11 cellular contexts compared by ENCODE assay signal in the genomic region with DNA sequence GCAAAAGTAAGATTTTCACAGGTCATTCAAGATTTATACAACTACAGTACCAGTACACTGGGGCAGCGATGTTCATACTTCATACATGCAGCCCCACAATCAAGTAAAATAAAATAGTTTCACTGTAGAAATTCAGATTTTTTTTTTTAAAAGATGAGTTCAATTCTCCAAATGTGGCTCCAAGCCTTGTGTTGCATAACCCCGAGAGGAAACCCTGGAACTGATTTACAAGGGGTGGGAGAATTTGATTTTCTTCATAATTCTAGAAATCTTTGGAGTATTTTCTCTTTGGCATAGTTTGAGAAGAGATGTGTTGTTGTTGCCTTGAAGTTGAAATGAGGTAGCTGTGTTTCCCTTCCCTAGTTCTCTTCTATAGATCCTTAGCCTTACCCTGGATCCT. TPM values are rescaled to one million over a fixed set of nuclear protein-coding genes. Genes with fewer than 3 reads are reported as not detected.
DNase-seq lines count a peak whose midpoint lies in the region; ATAC-seq and TF ChIP-seq lines count a peak whose summit lies in the region.
"Had no signal": no experiment of that assay in that cellular context is flagged by ENCODE, and none has a peak within 500 bp of the region (broad histone marks: within the 10 kb centered on the region; RNA-seq: fewer than 3 reads in every experiment).

No MANE protein-coding gene starts in this region.

- H3K4ac ChIP-seq in IMR-90 (ENCODE audit: low read depth, low read length) (no peak overlapping the region), mesenchymal stem cell (ENCODE audit: low read depth in 1 of 2, low read length in 2 of 2) (no peak overlapping the region)

- intact Hi-C loops in IMR-90 (cut with micrococcal nuclease), result loop anchor here (1.0 to 10.0 kb wide), 4 partner anchors 87 to 179 kb away; a partner anchor contains a TSS

- H4K8ac ChIP-seq in IMR-90 (ENCODE audit: low read depth in 2 of 2, low read length in 2 of 2) (no peak overlapping the region; a peak in 2 of 4 replicates), mesenchymal stem cell (ENCODE audit: low read length) (no peak overlapping the region)

- no peaks in the 10 kb centered on the region for H3K9me3 Mint-ChIP-seq in activated naive CD8-positive, alpha-beta T cell treated with anti-CD3 and anti-CD28 coated beads for 36 hours
- H3K9me3 Mint-ChIP-seq: activated T-helper 1 cell treated with anti-CD3 and anti-CD28 coated beads, Interleukin-12 subunit alpha, Interleukin-12 subunit beta, Interleukin-2, Interleukin-4 antibody, amounts not matched to agents 30 ng/mL and 10 ng/mL and 1 ng/mL, durations not matched to agents 14 hours and 24 hours and 36 hours had no signal

- H2AK5ac ChIP-seq in IMR-90 (ENCODE audit: low read depth, low read length) (no peak overlapping the region), mesenchymal stem cell (ENCODE audit: low read length, severe bottlenecking) (no peak overlapping the region)

- H2BK5ac ChIP-seq in IMR-90 (ENCODE audit: low read depth, low read length, poor library complexity, severe bottlenecking), result peak overlapping the region; percentile 58
- H2BK5ac ChIP-seq in mesenchymal stem cell (ENCODE audit: low read depth, low read length, poor library complexity, severe bottlenecking), result no peak overlapping the region

- 0 out of 2 replicates have a peak overlapping the region, but pooled peaks have one; percentile 10 for H3K56ac ChIP-seq in IMR-90 (ENCODE audit: extremely low read depth, insufficient read depth, low read length)

- CTCF ChIA-PET in IMR-90 (lab: Yijun Ruan, JAX), result interaction anchor here (0.7 kb wide), 1 partner anchor 8 kb away, joined by 4 read pairs; no protein-coding TSS in a partner anchor

- no peak for TF ChIP-seq POLR2A in IMR-90 (IDR thresholded peaks at IDR 0.05; ENCODE audit: low read depth, low read length)

- H3K9me3 ChIP-seq in IMR-90 (ENCODE audit: control insufficient read depth, insufficient read depth, low read length), result no peaks in the 10 kb centered on the region
- H3K9me3 ChIP-seq in mesenchymal stem cell (ENCODE audit: control insufficient read depth, low read length), result no peaks in the 10 kb centered on the region
- no peaks in the 10 kb centered on the region for H3K9me3 ChIP-seq in smooth muscle cell (replicated peaks; ENCODE audit: low read depth)

- ATAC-seq in IMR-90 (ENCODE audit: low read depth), result no peak

- TF ChIP-seq RAD21 in IMR-90 (IDR thresholded peaks at IDR 0.05; ENCODE audit: low read length), result no peak

- no peaks in the 10 kb centered on the region for H3K36me3 Mint-ChIP-seq in activated naive CD8-positive, alpha-beta T cell treated with anti-CD3 and anti-CD28 coated beads for 36 hours

- H3K14ac ChIP-seq in IMR-90 (replicated peaks; ENCODE audit: low read depth, low read length) (peak overlapping the region; percentile 70; the same call in 1 of the 2 replicates), mesenchymal stem cell (ENCODE audit: low read length in 2 of 2) (no peak overlapping the region)

- H4K20me1 ChIP-seq in IMR-90 (ENCODE audit: insufficient read depth, low read length) (peaks cover 31% of the 10 kb centered on the region), smooth muscle cell (ENCODE audit: low read depth) (peaks cover 27% of the 10 kb centered on the region)

- dilution Hi-C loops in IMR-90 (cut with HindIII; ENCODE audit: low sequenced_read_pairs, unreplicated experiment), result no loop called here

- H3K4me3 Mint-ChIP-seq in activated naive CD8-positive, alpha-beta T cell treated with anti-CD3 and anti-CD28 coated beads for 36 hours, result no peak overlapping the region
- H3K4me3 Mint-ChIP-seq: activated T-helper 1 cell treated with anti-CD3 and anti-CD28 coated beads, Interleukin-12 subunit alpha, Interleukin-12 subunit beta, Interleukin-2, Interleukin-4 antibody, amounts not matched to agents 30 ng/mL and 10 ng/mL and 1 ng/mL, durations not matched to agents 14 hours and 24 hours and 36 hours had no signal

- H3K27me3 ChIP-seq in IMR-90 (ENCODE audit: control insufficient read depth, insufficient read depth, low read length) (no peaks in the 10 kb centered on the region), mesenchymal stem cell (ENCODE audit: control insufficient read depth in 1 of 2, insufficient read depth in 1 of 2, low read length in 2 of 2) (no peaks in the 10 kb centered on the region), smooth muscle cell (ENCODE audit: low read depth) (no peaks in the 10 kb centered on the region)

- H3K4me1 ChIP-seq in IMR-90 (ENCODE audit: control insufficient read depth, insufficient read depth, low read length), result peaks cover 5% of the 10 kb centered on the region
- peaks cover 4% of the 10 kb centered on the region for H3K4me1 ChIP-seq in mesenchymal stem cell (ENCODE audit: control insufficient read depth, insufficient read depth, low read depth, low read length)
- H3K4me1 ChIP-seq in smooth muscle cell (ENCODE audit: low read depth), result peaks cover 11% of the 10 kb centered on the region

- peaks cover 27% of the 10 kb centered on the region for H3K4me1 Mint-ChIP-seq in activated naive CD8-positive, alpha-beta T cell treated with anti-CD3 and anti-CD28 coated beads for 36 hours

- H3K9ac ChIP-seq in IMR-90 (ENCODE audit: low read depth, low read length) (peak overlapping the region; percentile 68; the same call in 1 of the 2 replicates), mesenchymal stem cell (ENCODE audit: low read length) (peak overlapping the region; percentile 89), smooth muscle cell (ENCODE audit: low read depth) (peak overlapping the region; percentile 8)

- H3K36me3 ChIP-seq in IMR-90 (ENCODE audit: control insufficient read depth, insufficient read depth, low read length) (peaks cover 21% of the 10 kb centered on the region), mesenchymal stem cell (ENCODE audit: control insufficient read depth in 1 of 2, insufficient read depth in 2 of 2, low read depth in 1 of 2, low read length in 2 of 2) (peaks cover 5 to 27% of the 10 kb centered on the region in 2 experiments), smooth muscle cell (ENCODE audit: low read depth) (peaks cover 10% of the 10 kb centered on the region)

- H2BK120ac ChIP-seq in IMR-90 (ENCODE audit: low read depth, low read length) (no peak overlapping the region), mesenchymal stem cell (ENCODE audit: low read depth, low read length) (no peak overlapping the region)

- peaks cover 20 to 56% of the 10 kb centered on the region in 2 experiments for H3K79me1 ChIP-seq in IMR-90 (ENCODE audit: low read depth in 1 of 2, low read length in 2 of 2)
- peaks cover 7% of the 10 kb centered on the region for H3K79me1 ChIP-seq in mesenchymal stem cell (replicated peaks; ENCODE audit: low read length, poor library complexity, severe bottlenecking)

- H2AFZ ChIP-seq in IMR-90 (replicated peaks; ENCODE audit: low read length, poor library complexity) (no peak overlapping the region), mesenchymal stem cell (ENCODE audit: low read depth, low read length) (no peak overlapping the region), smooth muscle cell (ENCODE audit: low read depth) (no peak overlapping the region)

- no peak overlapping the region for H4K5ac ChIP-seq in IMR-90 (ENCODE audit: low read depth, low read length)

- peaks cover 59% of the 10 kb centered on the region for H3K27me3 Mint-ChIP-seq in activated naive CD8-positive, alpha-beta T cell treated with anti-CD3 and anti-CD28 coated beads for 36 hours

- no peak overlapping the region for H3K27ac Mint-ChIP-seq in activated naive CD8-positive, alpha-beta T cell treated with anti-CD3 and anti-CD28 coated beads for 36 hours
- H3K27ac Mint-ChIP-seq: activated T-helper 1 cell treated with anti-CD3 and anti-CD28 coated beads, Interleukin-12 subunit alpha, Interleukin-12 subunit beta, Interleukin-2, Interleukin-4 antibody, amounts not matched to agents 30 ng/mL and 10 ng/mL and 1 ng/mL, durations not matched to agents 14 hours and 24 hours and 36 hours had no signal

- DNase-seq in IMR-90 (no peak), coronary artery (ENCODE audit: low spot score) (no peak), mesenchymal stem cell (no peak), smooth muscle cell (lab: John Stamatoyannopoulos, UW; ENCODE audit: unreplicated experiment) (no peak), substantia nigra (lab: John Stamatoyannopoulos, UW) (no peak), Ammon's horn (ENCODE audit: low spot score) (no peak)
- no peak for DNase-seq in activated naive CD8-positive, alpha-beta T cell treated with anti-CD3 and anti-CD28 coated beads for 36 hours
- DNase-seq in stimulated activated CD4-positive, alpha-beta T cell treated with anti-CD3 and anti-CD28 coated beads, Interleukin-4, amount 100 ng/mL, for 24 hours, result no peak
- DNase-seq: NCI-H1694 treated with DMSO at 0.1 percent for 48 hours had no signal

- H3K18ac ChIP-seq in IMR-90 (ENCODE audit: low read depth, low read length) (peak overlapping the region; percentile 22; the same call in 1 of the 2 replicates), mesenchymal stem cell (ENCODE audit: low read depth in 1 of 2, low read length in 2 of 2) (no peak overlapping the region)

- H3K27ac ChIP-seq in IMR-90 (ENCODE audit: insufficient read depth, low read length) (peak overlapping the region; percentile 41; the same call in 1 of the 2 replicates), coronary artery (peak overlapping the region; percentile 29 to 49), mesenchymal stem cell (ENCODE audit: low read length, poor library complexity, severe bottlenecking) (no peak overlapping the region), smooth muscle cell (ENCODE audit: low read depth) (no peak overlapping the region), substantia nigra (ENCODE audit: low read depth, low read length, poor library complexity, severe bottlenecking) (no peak overlapping the region)

- POLR2A ChIA-PET in IMR-90 (lab: Charles Lee; ENCODE audit: unreplicated experiment), result interaction anchor here (0.5 kb wide), 1 partner anchor 51 kb away, joined by 3 read pairs; no protein-coding TSS in a partner anchor

- H4K91ac ChIP-seq in IMR-90 (ENCODE audit: insufficient read depth, low read depth, low read length) (no peak overlapping the region), mesenchymal stem cell (ENCODE audit: low read length) (no peak overlapping the region)

- H2BK15ac ChIP-seq in IMR-90 (ENCODE audit: low read depth, low read length), result no peak overlapping the region
- H2BK15ac ChIP-seq in mesenchymal stem cell (ENCODE audit: low read depth, poor library complexity, severe bottlenecking), result no peak overlapping the region

- TF ChIP-seq CTCF in IMR-90 (conservative IDR thresholded peaks at IDR 0.05; ENCODE audit: low read depth, low read length) (no peak), coronary artery (IDR thresholded peaks at IDR 0.05) (no peak), smooth muscle cell (IDR thresholded peaks at IDR 0.05; ENCODE audit: borderline replicate concordance, insufficient read depth, poor library complexity, severe bottlenecking) (no peak)

- no TSS peak for BruUV-seq in IMR-90 (replicated peaks; lab: Mats Ljungman, UMichigan)

- no peak overlapping the region for H2BK12ac ChIP-seq in mesenchymal stem cell (ENCODE audit: low read length in 2 of 2)

- peak overlapping the region; percentile 98 for H3K4me3 ChIP-seq in IMR-90 (ENCODE audit: insufficient read depth, low read depth, low read length)
- H3K4me3 ChIP-seq in coronary artery, result peak overlapping the region; percentile 98
- peak overlapping the region in 1 of 2 experiments; percentile 99 for H3K4me3 ChIP-seq in mesenchymal stem cell (ENCODE audit: insufficient read depth in 1 of 2, low read depth in 1 of 2, low read length in 2 of 2)
- H3K4me3 ChIP-seq in smooth muscle cell, result peak overlapping the region; percentile 86

- peaks cover 72% of the 10 kb centered on the region for H3K79me2 ChIP-seq in smooth muscle cell (ENCODE audit: low read depth)

- H3K4me2 ChIP-seq in IMR-90 (ENCODE audit: low read depth, low read length), result peak overlapping the region; percentile 95
- no peak overlapping the region for H3K4me2 ChIP-seq in mesenchymal stem cell (ENCODE audit: low read length, poor library complexity, severe bottlenecking)
- H3K4me2 ChIP-seq in smooth muscle cell, result peak overlapping the region; percentile 95

- in situ Hi-C loops in IMR-90 (cut with MboI; ENCODE audit: low sequenced_read_pairs), result loop anchor here (5.0 kb wide), 1 partner anchor 67 kb away; no protein-coding TSS in a partner anchor

- H2BK20ac ChIP-seq in IMR-90 (ENCODE audit: low read depth, low read length), result no peak overlapping the region

- H2AK9ac ChIP-seq in IMR-90 (replicated peaks; ENCODE audit: low read depth, low read length, poor library complexity), result no peak overlapping the region

- H3F3A ChIP-seq in smooth muscle cell (ENCODE audit: low read depth), result no peaks in the 10 kb centered on the region

- H3K23ac ChIP-seq in IMR-90 (ENCODE audit: low read depth, low read length), result peak overlapping the region; percentile 76; the same call in 1 of the 2 replicates
- H3K23ac ChIP-seq in mesenchymal stem cell (ENCODE audit: low read length in 2 of 2), result no peak overlapping the region

- no CpG with 5 or more reads among the region's 2 CpGs for WGBS in IMR-90 (ENCODE audit: extremely low coverage in 2 of 2, insufficient read length in 1 of 2), 2 experiments
- WGBS in mesenchymal stem cell, result 67% methylated on average over 1 of the region's 2 CpGs
- WGBS in smooth muscle cell (ENCODE audit: low lambda C conversion rate), result 64% methylated on average over 2 of the region's 2 CpGs

- peaks cover 18% of the 10 kb centered on the region for H3K9me1 ChIP-seq in IMR-90 (ENCODE audit: insufficient read depth, low read length)

RNA-seq across cellular contexts. Expression of a gene that starts 3.0 kb away (rescaled TPM):
- total RNA-seq in IMR-90 (2012; rRNA removed), result 356 and 447 TPM in 2 replicates
- 117 and 118 TPM in 2 replicates for polyA plus RNA-seq in IMR-90 (2012; rRNA removed)
- polyA plus RNA-seq in IMR-90 (2012; cell fraction: cytosol; rRNA removed), result 106 and 114 TPM in 2 replicates
- 115 and 315 TPM in 2 replicates for polyA plus RNA-seq in IMR-90 (2012; cell fraction: nucleus; rRNA removed; ENCODE audit: low replicate concordance)
- polyA plus RNA-seq in mesenchymal stem cell (2013, experiment 1 of 2), result 279 TPM
- 271 TPM for polyA plus RNA-seq in mesenchymal stem cell (2013, experiment 2 of 2)
- 213 and 223 TPM in 2 replicates for total RNA-seq in smooth muscle cell
- polyA plus RNA-seq in smooth muscle cell, result 127 and 178 TPM in 2 replicates
- under 1 TPM; 0.52 to 0.78 TPM for total RNA-seq in activated naive CD8-positive, alpha-beta T cell treated with anti-CD3 and anti-CD28 coated beads for 36 hours

RNA-seq across cellular contexts. Expression of a gene that starts 51.4 kb away (rescaled TPM):
- 0.72 and 0.83 TPM in 2 replicates for total RNA-seq in IMR-90 (2012; rRNA removed)
- 0.66 and 0.86 TPM in 2 replicates for polyA plus RNA-seq in IMR-90 (2012; rRNA removed)
- 0.16 and 0.25 TPM in 2 replicates for polyA plus RNA-seq in IMR-90 (2012; cell fraction: cytosol; rRNA removed)
- 0.21 and 2.0 TPM in 2 replicates for polyA plus RNA-seq in IMR-90 (2012; cell fraction: nucleus; rRNA removed; ENCODE audit: low replicate concordance)
- 0.69 TPM for polyA plus RNA-seq in mesenchymal stem cell (2013, experiment 1 of 2)
- 0.49 TPM for polyA plus RNA-seq in mesenchymal stem cell (2013, experiment 2 of 2)
- 0.27 TPM in 1 of 2 replicates, not detected in the other for total RNA-seq in smooth muscle cell
- polyA plus RNA-seq in smooth muscle cell, result 0.54 TPM in 1 of 2 replicates, not detected in the other
- total RNA-seq in activated naive CD8-positive, alpha-beta T cell treated with anti-CD3 and anti-CD28 coated beads for 36 hours, result not detected
- total RNA-seq: activated T-helper 1 cell treated with anti-CD3 and anti-CD28 coated beads, Interleukin-12 subunit alpha, Interleukin-12 subunit beta, Interleukin-2, Interleukin-4 antibody, amounts not matched to agents 30 ng/mL and 10 ng/mL and 1 ng/mL, durations not matched to agents 14 hours and 24 hours and 36 hours; glomerular endothelial cell had no signal

Comparison
In these comparisons a context has a peak if more than half of its experiments do, and no peak if none do; other contexts are left out.
1. H3K27ac ChIP-seq: peak in IMR-90 (single experiment) and coronary artery (2 of 2); none in mesenchymal stem cell (single experiment), smooth muscle cell (single experiment) and substantia nigra (single experiment).
2. H3K9ac ChIP-seq: peak in every context shown above with its lines; median percentile 89 in mesenchymal stem cell; 68 in IMR-90; 8 in smooth muscle cell.
3. RNA of a gene that starts 3.0 kb away (total RNA-seq): 356 to 447 TPM in IMR-90 and 213 to 223 TPM in smooth muscle cell; 0.52 to 0.78 TPM in activated naive CD8-positive, alpha-beta T cell treated with anti-CD3 and anti-CD28 coated beads for 36 hours; every median in the first group is over 100 times any median in the second.